In the genomic region with DNA sequence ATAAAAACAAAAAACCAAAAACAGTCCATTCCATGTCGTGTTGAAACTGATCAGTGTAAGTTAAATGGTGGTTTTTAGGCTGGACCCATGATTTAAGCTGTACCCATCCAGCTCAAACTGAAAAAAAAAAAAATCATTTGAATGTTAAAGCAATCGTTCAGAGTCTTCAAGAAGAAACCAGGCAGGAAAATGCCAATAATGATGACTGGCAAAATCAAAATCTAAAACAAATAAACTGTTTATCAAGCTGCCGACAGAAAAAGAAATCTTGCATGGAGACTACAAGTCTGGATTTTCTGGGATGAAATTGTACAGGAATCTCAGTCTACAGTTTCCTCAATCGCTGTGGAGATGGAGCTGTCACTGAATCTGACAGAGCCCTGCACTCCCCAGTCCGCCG, we compare ENCODE assay signal across 24 cellular contexts. TPM values are rescaled to one million over a fixed set of nuclear protein-coding genes. Genes with fewer than 3 reads are reported as not detected.
"Had no signal": no experiment of that assay in that cellular context is flagged by ENCODE, and none has a peak within 500 bp of the region (broad histone marks: within the 10 kb centered on the region; RNA-seq: fewer than 3 reads in every experiment).

No MANE protein-coding gene starts in this region.

- H3K27ac Mint-ChIP-seq: activated CD4-positive, alpha-beta memory T cell treated with anti-CD3 and anti-CD28 coated beads, Interleukin-2, amount 10 ng/mL, durations not matched to agents 7 days and 5 days; activated CD4-positive, alpha-beta T cell treated with anti-CD3 and anti-CD28 coated beads, Interleukin-2, amount 10 ng/mL, durations not matched to agents 7 days and 5 days; activated naive CD4-positive, alpha-beta T cell treated with anti-CD3 and anti-CD28 coated beads, Interleukin-2, amount 10 ng/mL, durations not matched to agents 7 days and 5 days; activated naive CD8-positive, alpha-beta T cell treated with anti-CD3 and anti-CD28 coated beads for 36 hours; activated T-helper 2 cell treated with anti-CD3 and anti-CD28 coated beads, Interferon-gamma antibody, Interleukin-2, Interleukin-4, amounts not matched to agents 10 μg/mL and 5 μg/mL and 100 μg/mL, durations not matched to agents 14 hours and 24 hours and 36 hours; T-helper 17 cell had no signal

- H3K27ac ChIP-seq: brain microvascular endothelial cell, cardiac muscle cell, PC-9, VCaP had no signal

- H3K4me3 Mint-ChIP-seq: activated CD4-positive, alpha-beta memory T cell treated with anti-CD3 and anti-CD28 coated beads, Interleukin-2, amount 10 ng/mL, durations not matched to agents 7 days and 5 days; activated CD4-positive, alpha-beta T cell treated with anti-CD3 and anti-CD28 coated beads, Interleukin-2, amount 10 ng/mL, durations not matched to agents 7 days and 5 days; activated naive CD4-positive, alpha-beta T cell treated with anti-CD3 and anti-CD28 coated beads, Interleukin-2, amount 10 ng/mL, durations not matched to agents 7 days and 5 days; activated naive CD8-positive, alpha-beta T cell treated with anti-CD3 and anti-CD28 coated beads for 36 hours; T-helper 17 cell had no signal

- H3K36me3 ChIP-seq: brain microvascular endothelial cell, cardiac muscle cell had no signal

- H3K9me3 Mint-ChIP-seq: activated CD4-positive, alpha-beta memory T cell treated with anti-CD3 and anti-CD28 coated beads, Interleukin-2, amount 10 ng/mL, durations not matched to agents 7 days and 5 days; activated CD4-positive, alpha-beta T cell treated with anti-CD3 and anti-CD28 coated beads, Interleukin-2, amount 10 ng/mL, durations not matched to agents 7 days and 5 days; activated naive CD4-positive, alpha-beta T cell treated with anti-CD3 and anti-CD28 coated beads, Interleukin-2, amount 10 ng/mL, durations not matched to agents 7 days and 5 days; activated T-helper 2 cell treated with anti-CD3 and anti-CD28 coated beads, Interferon-gamma antibody, Interleukin-2, Interleukin-4, amounts not matched to agents 10 μg/mL and 5 μg/mL and 100 μg/mL, durations not matched to agents 14 hours and 24 hours and 36 hours had no signal

- H3K27me3 ChIP-seq: brain microvascular endothelial cell had no signal

- H3K4me3 ChIP-seq: cardiac muscle cell, PC-9 had no signal

- DNase-seq: activated CD4-positive, alpha-beta memory T cell treated with anti-CD3 and anti-CD28 coated beads, Interleukin-2, amount 10 ng/mL, durations not matched to agents 7 days and 5 days; activated CD4-positive, alpha-beta T cell treated with anti-CD3 and anti-CD28 coated beads, Interleukin-2, amount 10 ng/mL, durations not matched to agents 7 days and 5 days; activated CD4-positive, CD25-positive, alpha-beta regulatory T cell; activated gamma-delta T cell treated with Interleukin-2 at 50 U/mL for 16 hours; activated naive CD4-positive, alpha-beta T cell treated with anti-CD3 and anti-CD28 coated beads, Interleukin-2, amount 10 ng/mL, durations not matched to agents 7 days and 5 days; activated naive CD8-positive, alpha-beta T cell treated with anti-CD3 and anti-CD28 coated beads for 36 hours; activated T-cell treated with anti-CD3 and anti-CD28 coated beads for 4 hours; activated T-cell treated with anti-CD3 and anti-CD28 coated beads, Interleukin-2, amount 50 U/mL, for 48 hours; brain microvascular endothelial cell; Kasumi-1; KBM-7; NCI-H1048; NCI-H187 treated with DMSO at 0.1 percent for 48 hours; NCI-H2171 treated with DMSO at 0.1 percent for 48 hours; NCI-H510A treated with DMSO at 0.1 percent for 48 hours; PC-9; SHP77 treated with DMSO at 0.1 percent for 48 hours; T-helper 17 cell; T-helper 9 cell had no signal

RNA-seq across cellular contexts. Expression of a gene that starts 40.7 kb away (rescaled TPM):
- total RNA-seq: activated CD4-positive, alpha-beta memory T cell treated with anti-CD3 and anti-CD28 coated beads, Interleukin-2, amount 10 ng/mL, durations not matched to agents 7 days and 5 days; activated CD4-positive, alpha-beta T cell treated with anti-CD3 and anti-CD28 coated beads, Interleukin-2, amount 10 ng/mL, durations not matched to agents 7 days and 5 days; activated CD8-positive, alpha-beta memory T cell treated with anti-CD3 and anti-CD28 coated beads for 36 hours; activated naive CD8-positive, alpha-beta T cell treated with anti-CD3 and anti-CD28 coated beads for 36 hours; activated T-helper 2 cell treated with anti-CD3 and anti-CD28 coated beads, Interferon-gamma antibody, Interleukin-2, Interleukin-4, amounts not matched to agents 10 μg/mL and 5 μg/mL and 100 μg/mL, durations not matched to agents 14 hours and 24 hours and 36 hours; PC-9; SK-MEL-5; T-helper 17 cell had no signal

RNA-seq across cellular contexts. Expression of a gene that starts 56.2 kb away (rescaled TPM):
- total RNA-seq: SK-MEL-5 had no signal
